In genomic region chr13:110447801-110448200, GRCh38 we compare ENCODE assay signal across 28 cellular contexts.
DNase-seq lines count a peak whose midpoint lies in the region; ATAC-seq, FAIRE-seq and TF ChIP-seq lines count a peak whose summit lies in the region.
"Had no signal": no experiment of that assay in that cellular context is flagged by ENCODE, and none has a peak within 500 bp of the region (broad histone marks: within the 10 kb centered on the region; RNA-seq: fewer than 3 reads in every experiment).

No MANE protein-coding gene starts in this region.

- peaks cover 2% of the 10 kb centered on the region for H3K9me1 ChIP-seq in keratinocyte (ENCODE audit: control insufficient read depth, extremely low read depth, insufficient read depth, low read length)

- H3K27me3 Mint-ChIP-seq in GM23338 (ENCODE audit: insufficient read depth, low read depth, poor library complexity), result peaks cover 7% of the 10 kb centered on the region
- no peaks in the 10 kb centered on the region for H3K27me3 Mint-ChIP-seq in WTC11 (ENCODE audit: low read depth)

- dilution Hi-C loops in keratinocyte (cut with MboI; ENCODE audit: extremely low pct_ligation_motif_present, low sequenced_read_pairs), result no loop called here

- FAIRE-seq in keratinocyte (lab: Jason Lieb, UNC), result no peak
- FAIRE-seq: D721Med, HTR-8/SVneo, TTC549 had no signal

- H2AFZ ChIP-seq in GM23338 (no peak overlapping the region), keratinocyte (ENCODE audit: control insufficient read depth, low read length) (no peak overlapping the region)

- no peak for TF ChIP-seq POLR2A in testis (IDR thresholded peaks at IDR 0.05)

- H3K4me2 ChIP-seq in GM23338 (no peak overlapping the region), keratinocyte (ENCODE audit: control insufficient read depth, extremely low read depth, insufficient read depth, low read depth, low read length) (peak overlapping the region; percentile 65)

- H3K79me2 ChIP-seq in GM23338 (replicated peaks; ENCODE audit: insufficient read depth) (no peaks in the 10 kb centered on the region), keratinocyte (ENCODE audit: control insufficient read depth, insufficient read depth, low read length) (no peaks in the 10 kb centered on the region)

- peaks cover 3% of the 10 kb centered on the region; the same call in 1 of the 2 replicates for H4K20me1 ChIP-seq in GM23338 (replicated peaks; ENCODE audit: insufficient read depth)
- no peaks in the 10 kb centered on the region for H4K20me1 ChIP-seq in keratinocyte (ENCODE audit: control insufficient read depth, extremely low read depth, insufficient read depth, low read length)

- CTCF ChIA-PET in WTC11 (lab: Charles Lee), result interaction anchor here (1.0 to 1.4 kb wide), 2 partner anchors 8 to 36 kb away, joined by 3 to 6 read pairs; no protein-coding TSS in a partner anchor

- H3F3A ChIP-seq in GM23338 (replicated peaks; ENCODE audit: low read depth), result no peaks in the 10 kb centered on the region

- 84 to 89% methylated on average over 9 of the region's 9 CpGs for WGBS in testis, 2 donors

- H3K9me3 ChIP-seq in keratinocyte (ENCODE audit: control insufficient read depth, low read depth, low read length) (no peaks in the 10 kb centered on the region), testis (no peaks in the 10 kb centered on the region)
- H3K9me3 ChIP-seq: ovary, right lobe of liver, vagina had no signal

- intact Hi-C loops in testis (cut with DNase I; ENCODE audit: low total_unique reads), result no loop called here

- no peak overlapping the region for H3K9ac ChIP-seq in keratinocyte (ENCODE audit: control insufficient read depth, extremely low read depth, insufficient read depth, low read length)
- no peak overlapping the region for H3K9ac ChIP-seq in rectal smooth muscle tissue (ENCODE audit: low read length)

- H3K4me1 Mint-ChIP-seq in GM23338 (peaks cover 14% of the 10 kb centered on the region; the same call in 2 of the 3 replicates), WTC11 (peaks cover 18% of the 10 kb centered on the region)
- H3K4me1 Mint-ChIP-seq: activated CD4-positive, alpha-beta T cell treated with anti-CD3 and anti-CD28 coated beads for 36 hours had no signal

- H3K4me3 Mint-ChIP-seq in GM23338 (no peak overlapping the region), WTC11 (no peak overlapping the region)
- H3K4me3 Mint-ChIP-seq: activated CD4-positive, alpha-beta T cell treated with anti-CD3 and anti-CD28 coated beads for 36 hours; naive B cell had no signal

- POLR2A ChIA-PET in WTC11 (lab: Charles Lee), result no interaction called here

- no peaks in the 10 kb centered on the region for H3K9me2 ChIP-seq in GM23338 (ENCODE audit: insufficient read depth)

- no peak overlapping the region for H3K27ac Mint-ChIP-seq in GM23338
- peak overlapping the region; percentile 88; the same call in 1 of the 2 replicates for H3K27ac Mint-ChIP-seq in WTC11
- H3K27ac Mint-ChIP-seq: activated CD4-positive, alpha-beta T cell treated with anti-CD3 and anti-CD28 coated beads for 36 hours; naive B cell had no signal

- no peaks in the 10 kb centered on the region for H3K27me3 ChIP-seq in GM23338 (ENCODE audit: insufficient read depth)
- H3K27me3 ChIP-seq in keratinocyte (ENCODE audit: control insufficient read depth, extremely low read depth, insufficient read depth, low read length), result no peaks in the 10 kb centered on the region
- H3K27me3 ChIP-seq in rectal smooth muscle tissue (ENCODE audit: control insufficient read depth, insufficient read depth, low read length), result no peaks in the 10 kb centered on the region
- no peaks in the 10 kb centered on the region for H3K27me3 ChIP-seq in testis
- H3K27me3 ChIP-seq: dorsolateral prefrontal cortex, ovary, right lobe of liver, vagina had no signal

- TF ChIP-seq CTCF in GM23338 (conservative IDR thresholded peaks at IDR 0.05; ENCODE audit: low read depth in 2 of 2), result no peak
- no peak for TF ChIP-seq CTCF in WTC11 (IDR thresholded peaks at IDR 0.05)
- no peak for TF ChIP-seq CTCF in keratinocyte (optimal IDR thresholded peaks at IDR 0.05 in 1 of 3, IDR thresholded peaks at IDR 0.05 in 1 of 3, conservative IDR thresholded peaks at IDR 0.05 in 1 of 3; ENCODE audit: extremely low read depth in 1 of 3, insufficient read depth in 2 of 3, low read length in 3 of 3)
- TF ChIP-seq CTCF in testis (IDR thresholded peaks at IDR 0.05), result no peak

- DNase-seq in GM23338 (ENCODE audit: low spot score) (no peak), WTC11 (ENCODE audit: low spot score) (no peak), keratinocyte (ENCODE audit: low read depth, low spot score) (no peak), glomerular visceral epithelial cell (ENCODE audit: extremely low spot score) (no peak), testis (no peak)
- DNase-seq in activated CD4-positive, CD25-positive, alpha-beta regulatory T cell treated with anti-CD3 and anti-CD28 coated beads, Interleukin-2, amount 50 U/mL, for 72 hours, result no peak
- DNase-seq: activated CD4-positive, alpha-beta T cell treated with anti-CD3 and anti-CD28 coated beads for 36 hours; activated naive CD4-positive, alpha-beta T cell treated with Interleukin-2 at 50 U/mL for 16 hours; activated T-cell treated with anti-CD3 and anti-CD28 coated beads, Interleukin-2, amount 50 U/mL, for 48 hours; dorsolateral prefrontal cortex; foreskin melanocyte; Kasumi-1; naive B cell; NCI-H1092; NCI-H2029; right lobe of liver; SIG-M5; substantia nigra; T-helper 1 cell had no signal

- no peaks in the 10 kb centered on the region for H3K9me3 Mint-ChIP-seq in GM23338
- H3K9me3 Mint-ChIP-seq in WTC11, result no peaks in the 10 kb centered on the region
- H3K9me3 Mint-ChIP-seq: naive B cell had no signal

- H3K4me3 ChIP-seq in GM23338, result no peak overlapping the region
- H3K4me3 ChIP-seq in keratinocyte (ENCODE audit: control insufficient read depth in 2 of 3, extremely low read depth in 1 of 3, insufficient read depth in 2 of 3, low read depth in 1 of 3, low read length in 3 of 3), result peak overlapping the region in 1 of 3 experiments; percentile 13
- H3K4me3 ChIP-seq in rectal smooth muscle tissue (ENCODE audit: low read length), result no peak overlapping the region
- no peak overlapping the region for H3K4me3 ChIP-seq in testis
- H3K4me3 ChIP-seq: dorsolateral prefrontal cortex, lung, ovary, right lobe of liver, vagina had no signal

- peaks cover 5% of the 10 kb centered on the region; the same call in 1 of the 2 replicates for H3K36me3 ChIP-seq in GM23338 (ENCODE audit: insufficient read depth)
- H3K36me3 ChIP-seq in keratinocyte (ENCODE audit: control insufficient read depth in 2 of 2, extremely low read depth in 1 of 2, insufficient read depth in 2 of 2, low read length in 2 of 2), result peaks cover 0 to 15% of the 10 kb centered on the region in 2 experiments
- peaks cover 19% of the 10 kb centered on the region for H3K36me3 ChIP-seq in rectal smooth muscle tissue (ENCODE audit: control insufficient read depth, insufficient read depth, low read length)
- H3K36me3 ChIP-seq in testis (ENCODE audit: low read depth, missing control alignments), result no peaks in the 10 kb centered on the region
- H3K36me3 ChIP-seq: ovary, right lobe of liver had no signal

- H3K36me3 Mint-ChIP-seq in GM23338 (ENCODE audit: low read depth) (peaks cover 3% of the 10 kb centered on the region; the same call in 1 of the 3 replicates), WTC11 (peaks cover 9% of the 10 kb centered on the region)
- H3K36me3 Mint-ChIP-seq: naive B cell had no signal

- no peaks in the 10 kb centered on the region; the same call in 1 of the 2 replicates for H3K4me1 ChIP-seq in GM23338 (ENCODE audit: insufficient read depth)
- H3K4me1 ChIP-seq in keratinocyte (ENCODE audit: control insufficient read depth, extremely low read depth, insufficient read depth, low read length), result peaks cover 63% of the 10 kb centered on the region
- H3K4me1 ChIP-seq in rectal smooth muscle tissue (ENCODE audit: control insufficient read depth, insufficient read depth, low read length), result peaks cover 24% of the 10 kb centered on the region
- H3K4me1 ChIP-seq in testis, result no peaks in the 10 kb centered on the region
- H3K4me1 ChIP-seq: right lobe of liver, vagina had no signal

- H3K27ac ChIP-seq in GM23338 (ENCODE audit: low read depth), result 0 out of 2 replicates have a peak overlapping the region, but pooled peaks have one; percentile 11
- H3K27ac ChIP-seq in keratinocyte (ENCODE audit: control insufficient read depth, insufficient read depth, low read length), result peak overlapping the region; percentile 17
- peak overlapping the region; percentile 73 for H3K27ac ChIP-seq in rectal smooth muscle tissue (ENCODE audit: low read depth, low read length)
- H3K27ac ChIP-seq in testis, result no peak overlapping the region
- H3K27ac ChIP-seq: C4-2B, dorsolateral prefrontal cortex, right lobe of liver, vagina had no signal

- ATAC-seq in GM23338 (no peak), WTC11 (no peak), HG02571 (IDR thresholded peaks at IDR 0.05; ENCODE audit: unreplicated experiment) (no peak)
- ATAC-seq: activated CD4-positive, alpha-beta T cell treated with anti-CD3 and anti-CD28 coated beads for 36 hours; right lobe of liver had no signal

TF ChIP-seq in GM23338, 12 proteins besides CTCF, POLR2A, EP300 and RAD21 (continues in another document):
- TF ChIP-seq CREB1 (CRISPR knock-in tag; IDR thresholded peaks at IDR 0.05; ENCODE audit: low read depth) (no peak), ZNF114 (CRISPR knock-in tag; IDR thresholded peaks at IDR 0.05) (no peak), POLR2AphosphoS5 (IDR thresholded peaks at IDR 0.05; ENCODE audit: low read depth) (no peak), STAT1 (IDR thresholded peaks at IDR 0.05; ENCODE audit: unreplicated experiment) (no peak)

TF ChIP-seq in WTC11, 78 proteins besides CTCF, POLR2A, EP300 and RAD21:
- no peak for TF ChIP-seq NFE2L1 (CRISPR knock-in tag; IDR thresholded peaks at IDR 0.05)

Comparison
In these comparisons a context has a peak if more than half of its experiments do, and no peak if none do; other contexts are left out.
1. H3K27ac ChIP-seq: peak in GM23338 (single experiment), keratinocyte (single experiment) and rectal smooth muscle tissue (single experiment); none in testis (0 of 2).